27 cellular contexts compared by ENCODE assay signal in genomic region chrX:92247076-92247475, GRCh38.
DNase-seq lines count a peak whose midpoint lies in the region; TF ChIP-seq lines count a peak whose summit lies in the region.
"Had no signal": no experiment of that assay in that cellular context is flagged by ENCODE, and none has a peak within 500 bp of the region (broad histone marks: within the 10 kb centered on the region; RNA-seq: fewer than 3 reads in every experiment).

No MANE protein-coding gene starts in this region.

- in situ Hi-C loops in mammary epithelial cell (cut with MboI; ENCODE audit: low sequenced_read_pairs in 2 of 2), result no loop called here

- H3K4me2 ChIP-seq in mammary epithelial cell (ENCODE audit: insufficient read depth, low read depth, low read length), result no peak overlapping the region
- H3K4me2 ChIP-seq in mesenchymal stem cell (ENCODE audit: low read length, poor library complexity, severe bottlenecking), result no peak overlapping the region
- H3K4me2 ChIP-seq: KMS-11 had no signal

- H3K4me1 Mint-ChIP-seq in nephron progenitor cell, result no peaks in the 10 kb centered on the region
- H3K4me1 Mint-ChIP-seq: memory B cell, naive B cell, T-cell had no signal

- no peak overlapping the region for H2AK5ac ChIP-seq in mesenchymal stem cell (ENCODE audit: low read length, severe bottlenecking)

- H3K27me3 ChIP-seq in mammary epithelial cell (ENCODE audit: insufficient read depth, low read length) (no peaks in the 10 kb centered on the region), mesenchymal stem cell (ENCODE audit: control insufficient read depth in 1 of 2, insufficient read depth in 1 of 2, low read length in 2 of 2) (no peaks in the 10 kb centered on the region)
- H3K27me3 ChIP-seq: upper lobe of right lung had no signal

- H4K91ac ChIP-seq in mesenchymal stem cell (ENCODE audit: low read length), result no peak overlapping the region

- H3K9me3 ChIP-seq in mammary epithelial cell (replicated peaks; ENCODE audit: insufficient read depth, low read length), result no peaks in the 10 kb centered on the region
- H3K9me3 ChIP-seq in mesenchymal stem cell (ENCODE audit: control insufficient read depth, low read length), result no peaks in the 10 kb centered on the region
- H3K9me3 ChIP-seq: upper lobe of right lung had no signal

- dilution Hi-C loops in mammary epithelial cell (cut with HindIII; ENCODE audit: low sequenced_read_pairs), result no loop called here

- no peaks in the 10 kb centered on the region for H3K9me3 Mint-ChIP-seq in nephron progenitor cell
- H3K9me3 Mint-ChIP-seq: activated T-cell treated with anti-CD3 and anti-CD28 coated beads, Interleukin-2, amount 50 U/mL, for 24 hours; memory B cell; T-cell had no signal

- intact Hi-C loops in mammary epithelial cell (cut with micrococcal nuclease), result no loop called here

- no peak overlapping the region for H2BK12ac ChIP-seq in mesenchymal stem cell (ENCODE audit: low read length in 2 of 2)

- no peak overlapping the region for H2BK120ac ChIP-seq in mesenchymal stem cell (ENCODE audit: low read depth, low read length)

- H4K8ac ChIP-seq in mesenchymal stem cell (ENCODE audit: low read length), result no peak overlapping the region

- H3K4me1 ChIP-seq in mammary epithelial cell (ENCODE audit: insufficient read depth, low read length) (peaks cover 8% of the 10 kb centered on the region), mesenchymal stem cell (ENCODE audit: control insufficient read depth, insufficient read depth, low read depth, low read length) (peaks cover 3% of the 10 kb centered on the region)
- H3K4me1 ChIP-seq: upper lobe of right lung had no signal

- H3K14ac ChIP-seq in mesenchymal stem cell (ENCODE audit: low read length in 2 of 2), result no peak overlapping the region

- H3K36me3 ChIP-seq in mammary epithelial cell (ENCODE audit: insufficient read depth, low read length), result no peaks in the 10 kb centered on the region
- no peaks in the 10 kb centered on the region for H3K36me3 ChIP-seq in mesenchymal stem cell (ENCODE audit: control insufficient read depth in 1 of 2, insufficient read depth in 2 of 2, low read depth in 1 of 2, low read length in 2 of 2)
- H3K36me3 ChIP-seq: upper lobe of right lung had no signal

- no peak overlapping the region for H3K4me3 Mint-ChIP-seq in nephron progenitor cell
- H3K4me3 Mint-ChIP-seq: activated T-cell treated with anti-CD3 and anti-CD28 coated beads, Interleukin-2, amount 50 U/mL, for 24 hours; memory B cell; T-cell had no signal

- H3K27me3 Mint-ChIP-seq in nephron progenitor cell (ENCODE audit: low read depth, poor library complexity), result no peaks in the 10 kb centered on the region
- H3K27me3 Mint-ChIP-seq: activated T-cell treated with anti-CD3 and anti-CD28 coated beads, Interleukin-2, amount 50 U/mL, for 24 hours; memory B cell; naive B cell; T-cell had no signal

- no peak overlapping the region for H3K23ac ChIP-seq in mesenchymal stem cell (ENCODE audit: low read length in 2 of 2)

- no peak for TF ChIP-seq CTCF in mammary epithelial cell (conservative IDR thresholded peaks at IDR 0.05 in 1 of 2, IDR thresholded peaks at IDR 0.05 in 1 of 2; ENCODE audit: extremely low read depth in 1 of 2, insufficient read depth in 1 of 2, low read depth in 1 of 2, low read length in 2 of 2)
- TF ChIP-seq CTCF in nephron progenitor cell (IDR thresholded peaks at IDR 0.05), result no peak

- no peaks in the 10 kb centered on the region for H3K79me1 ChIP-seq in mesenchymal stem cell (replicated peaks; ENCODE audit: low read length, poor library complexity, severe bottlenecking)

- H4K20me1 ChIP-seq in mammary epithelial cell (ENCODE audit: insufficient read depth, low read length), result no peaks in the 10 kb centered on the region

- no peak overlapping the region for H2BK15ac ChIP-seq in mesenchymal stem cell (ENCODE audit: low read depth, poor library complexity, severe bottlenecking)

- no peak overlapping the region for H3K18ac ChIP-seq in mesenchymal stem cell (ENCODE audit: low read depth in 1 of 2, low read length in 2 of 2)

- no peak overlapping the region for H3K27ac Mint-ChIP-seq in nephron progenitor cell
- H3K27ac Mint-ChIP-seq: activated T-cell treated with anti-CD3 and anti-CD28 coated beads, Interleukin-2, amount 50 U/mL, for 24 hours; memory B cell; naive B cell; T-cell had no signal

- no peak overlapping the region for H3K4ac ChIP-seq in mesenchymal stem cell (ENCODE audit: low read depth in 1 of 2, low read length in 2 of 2)

- no peaks in the 10 kb centered on the region for H3K79me2 ChIP-seq in mammary epithelial cell (ENCODE audit: insufficient read depth, low read length)

- H2BK5ac ChIP-seq in mesenchymal stem cell (ENCODE audit: low read depth, low read length, poor library complexity, severe bottlenecking), result no peak overlapping the region

- BruUV-seq in mammary epithelial cell (replicated peaks; lab: Mats Ljungman, UMichigan), result no TSS peak

- CTCF ChIA-PET in mammary epithelial cell (lab: Charles Lee; ENCODE audit: low non-redundant PET), result no interaction called here

- 13% methylated on average over 2 of the region's 2 CpGs for WGBS in mammary epithelial cell (ENCODE audit: low coverage, missing lambda C conversion rate)
- no CpG with 5 or more reads among the region's 2 CpGs for WGBS in mesenchymal stem cell

- no peak overlapping the region for H3K9ac ChIP-seq in mammary epithelial cell (ENCODE audit: insufficient read depth, low read length)
- H3K9ac ChIP-seq in mesenchymal stem cell (ENCODE audit: low read length), result no peak overlapping the region
- H3K9ac ChIP-seq: KMS-11 had no signal

- H3K27ac ChIP-seq in mammary epithelial cell (ENCODE audit: insufficient read depth, low read depth, low read length) (peak overlapping the region; percentile 17), mesenchymal stem cell (ENCODE audit: low read length, poor library complexity, severe bottlenecking) (peak overlapping the region; percentile 67)
- H3K27ac ChIP-seq: C4-2B, KMS-11, upper lobe of right lung had no signal

- H3K36me3 Mint-ChIP-seq in nephron progenitor cell (ENCODE audit: low read depth), result no peaks in the 10 kb centered on the region
- H3K36me3 Mint-ChIP-seq: memory B cell, naive B cell, T-cell had no signal

- no peak overlapping the region for H2AFZ ChIP-seq in mammary epithelial cell (ENCODE audit: low read depth, low read length)
- no peak overlapping the region for H2AFZ ChIP-seq in mesenchymal stem cell (ENCODE audit: low read depth, low read length)

- DNase-seq in COLO829 (ENCODE audit: low spot score) (peak; percentile 1), LoVo (ENCODE audit: low spot score) (peak; percentile 8), mammary epithelial cell (peak; percentile 26), mesenchymal stem cell (peak; percentile 6), nephron progenitor cell (no peak), NCI-H2196 treated with DMSO at 0.1 percent for 48 hours (lab: John Stamatoyannopoulos, UW; ENCODE audit: unreplicated experiment) (no peak), activated gamma-delta T cell (lab: John Stamatoyannopoulos, UW) (no peak), NCI-H748 (lab: John Stamatoyannopoulos, UW; ENCODE audit: unreplicated experiment) (no peak)
- DNase-seq: activated CD4-positive, alpha-beta T cell treated with anti-CD3 and anti-CD28 coated beads for 1 hour; activated CD8-positive, alpha-beta memory T cell treated with anti-CD3 and anti-CD28 coated beads for 24 hours; activated naive CD4-positive, alpha-beta T cell treated with Interleukin-2 at 50 U/mL for 16 hours; activated T-cell treated with anti-CD3 and anti-CD28 coated beads, Interleukin-2, amount 50 U/mL, for 24 hours; amygdala; GF-D8; HCEC 1CT; left cardiac atrium; naive B cell; NCI-H1048; NCI-H187; NCI-H226; NCI-H774; SIG-M5; T-cell; upper lobe of right lung had no signal

- H3K4me3 ChIP-seq in mammary epithelial cell (replicated peaks in 1 of 3; ENCODE audit: insufficient read depth in 1 of 3, low read depth in 2 of 3, low read length in 3 of 3) (no peak overlapping the region), mesenchymal stem cell (ENCODE audit: insufficient read depth in 1 of 2, low read depth in 1 of 2, low read length in 2 of 2) (no peak overlapping the region)
- H3K4me3 ChIP-seq: upper lobe of right lung had no signal

Comparison
In these comparisons a context has a peak if more than half of its experiments do, and no peak if none do; other contexts are left out.
1. DNase-seq: peak in COLO829 (single experiment), LoVo (single experiment), mammary epithelial cell (single experiment) and mesenchymal stem cell (single experiment); none in nephron progenitor cell (single experiment), NCI-H2196 treated with DMSO at 0.1 percent for 48 hours (single experiment), activated gamma-delta T cell (single experiment) and NCI-H748 (single experiment).